In genomic region chr2:37837576-37838335, GRCh38 we compare ENCODE assay signal across 16 cellular contexts.
A peak's percentile ranks its signal among the peaks of the same experiment; 100 is the strongest.
DNase-seq lines count a peak whose midpoint lies in the region; ATAC-seq and TF ChIP-seq lines count a peak whose summit lies in the region.
"Had no signal": no experiment of that assay in that cellular context is flagged by ENCODE, and none has a peak within 500 bp of the region (broad histone marks: within the 10 kb centered on the region; RNA-seq: fewer than 3 reads in every experiment).

No MANE protein-coding gene starts in this region.

- H3K36me3 ChIP-seq in BE2C (no peaks in the 10 kb centered on the region), esophagus muscularis mucosa (no peaks in the 10 kb centered on the region), aorta (ENCODE audit: control insufficient read depth in 1 of 2, insufficient read depth in 2 of 2, low read length in 1 of 2) (no peaks in the 10 kb centered on the region)
- H3K36me3 ChIP-seq: adrenal gland had no signal

- peak overlapping the region; percentile 27 for H3K4me3 Mint-ChIP-seq in progenitor cell of endocrine pancreas (ENCODE audit: low read depth)
- H3K4me3 Mint-ChIP-seq: activated CD4-positive, alpha-beta memory T cell treated with anti-CD3 and anti-CD28 coated beads, Interleukin-2, amount 10 ng/mL, durations not matched to agents 7 days and 5 days; H9; naive thymus-derived CD8-positive, alpha-beta T cell had no signal

- H3K27me3 ChIP-seq in BE2C, result no peaks in the 10 kb centered on the region
- H3K27me3 ChIP-seq in esophagus muscularis mucosa, result no peaks in the 10 kb centered on the region
- no peaks in the 10 kb centered on the region for H3K27me3 ChIP-seq in aorta (ENCODE audit: control insufficient read depth in 1 of 2, insufficient read depth in 2 of 2, low read length in 1 of 2)
- H3K27me3 ChIP-seq: adrenal gland had no signal

- peaks cover 35% of the 10 kb centered on the region for H3K4me1 Mint-ChIP-seq in progenitor cell of endocrine pancreas (ENCODE audit: low read depth)

- DNase-seq in BE2C, result peak; percentile 66
- DNase-seq in esophagus muscularis mucosa (ENCODE audit: extremely low spot score), result no peak
- peak; percentile 20 to 80 for DNase-seq in left colon
- DNase-seq in progenitor cell of endocrine pancreas (ENCODE audit: low spot score, unreplicated experiment), result no peak
- no peak for DNase-seq in aorta
- DNase-seq in activated gamma-delta T cell (lab: John Stamatoyannopoulos, UW), result no peak
- no peak for DNase-seq in NCI-H748 treated with DMSO at 0.1 percent for 48 hours (lab: John Stamatoyannopoulos, UW)
- DNase-seq: activated CD4-positive, alpha-beta memory T cell treated with anti-CD3 and anti-CD28 coated beads, Interleukin-2, amount 10 ng/mL, durations not matched to agents 7 days and 5 days; H9; naive thymus-derived CD8-positive, alpha-beta T cell; NCI-H2029; NCI-H524 treated with DMSO at 0.1 percent for 48 hours; PC-9; SW 1271 had no signal

- H3K36me3 Mint-ChIP-seq in progenitor cell of endocrine pancreas (ENCODE audit: insufficient read depth), result no peaks in the 10 kb centered on the region
- H3K36me3 Mint-ChIP-seq: naive thymus-derived CD8-positive, alpha-beta T cell had no signal

- H3K27me3 Mint-ChIP-seq in progenitor cell of endocrine pancreas, result no peaks in the 10 kb centered on the region

- H3K27ac Mint-ChIP-seq in progenitor cell of endocrine pancreas, result peak overlapping the region; percentile 93

- TF ChIP-seq CTCF in BE2C (IDR thresholded peaks at IDR 0.05; ENCODE audit: low read depth, low read length) (no peak), esophagus muscularis mucosa (IDR thresholded peaks at IDR 0.05) (no peak), progenitor cell of endocrine pancreas (IDR thresholded peaks at IDR 0.05; ENCODE audit: unreplicated experiment) (no peak)

- H3K9me3 ChIP-seq in BE2C (no peaks in the 10 kb centered on the region), esophagus muscularis mucosa (no peaks in the 10 kb centered on the region), aorta (ENCODE audit: control insufficient read depth, low read length) (no peaks in the 10 kb centered on the region)
- H3K9me3 ChIP-seq: adrenal gland had no signal

- ATAC-seq in left colon (no peak), aorta (ENCODE audit: low FRiP score) (no peak), GM21360 (IDR thresholded peaks at IDR 0.05; ENCODE audit: unreplicated experiment) (no peak)
- ATAC-seq: naive thymus-derived CD8-positive, alpha-beta T cell had no signal

- no peak for TF ChIP-seq POLR2A in esophagus muscularis mucosa (IDR thresholded peaks at IDR 0.05; ENCODE audit: low read depth)

- H3K27ac ChIP-seq in esophagus muscularis mucosa (replicated peaks in 1 of 4) (peak overlapping the region; percentile 43 to 80 (median 64)), aorta (ENCODE audit: low read depth in 1 of 2, low read length in 2 of 2) (no peak overlapping the region)
- H3K27ac ChIP-seq: adrenal gland, PC-9 had no signal

- peak; percentile 68 for TF ChIP-seq EP300 in esophagus muscularis mucosa (IDR thresholded peaks at IDR 0.05)

- WGBS in esophagus muscularis mucosa, result 35% methylated on average over 6 of the region's 6 CpGs
- 74 to 85% methylated on average over 6 of the region's 6 CpGs for WGBS in aorta, 2 donors

- H3K4me1 ChIP-seq in BE2C, result peaks cover 22% of the 10 kb centered on the region
- H3K4me1 ChIP-seq in esophagus muscularis mucosa, result peaks cover 0 to 24% (median 17%) of the 10 kb centered on the region in 4 donors
- no peaks in the 10 kb centered on the region for H3K4me1 ChIP-seq in aorta (ENCODE audit: control insufficient read depth in 1 of 2, insufficient read depth in 2 of 2, low read length in 2 of 2)
- H3K4me1 ChIP-seq: adrenal gland had no signal

- H3K4me3 ChIP-seq in BE2C (ENCODE audit: low read depth, low read length), result no peak overlapping the region
- H3K4me3 ChIP-seq in esophagus muscularis mucosa, result no peak overlapping the region
- H3K4me3 ChIP-seq in aorta (ENCODE audit: low read length in 2 of 2), result no peak overlapping the region
- H3K4me3 ChIP-seq: adrenal gland, PC-9 had no signal

- peaks cover 6% of the 10 kb centered on the region for H3K9me3 Mint-ChIP-seq in progenitor cell of endocrine pancreas (ENCODE audit: low read depth)
- H3K9me3 Mint-ChIP-seq: activated CD4-positive, alpha-beta memory T cell treated with anti-CD3 and anti-CD28 coated beads, Interleukin-2, amount 10 ng/mL, durations not matched to agents 7 days and 5 days; naive thymus-derived CD8-positive, alpha-beta T cell had no signal

- intact Hi-C loops in esophagus muscularis mucosa (cut with DNase I) (no loop called here), left colon (cut with DNase I, micrococcal nuclease) (no loop called here), aorta (cut with DNase I) (no loop called here)

Comparison
In these comparisons a context has a peak if more than half of its experiments do, and no peak if none do; other contexts are left out.
1. DNase-seq: peak in BE2C (single experiment) and left colon (2 of 2); none in esophagus muscularis mucosa (single experiment), progenitor cell of endocrine pancreas (single experiment), aorta (0 of 2), activated gamma-delta T cell (single experiment) and NCI-H748 treated with DMSO at 0.1 percent for 48 hours (single experiment).
2. H3K27ac ChIP-seq: peak in esophagus muscularis mucosa (4 of 4); none in aorta (0 of 2).